8 cellular contexts compared by ENCODE assay signal in genomic region chr11:65892661-65893317, GRCh38. TPM values are rescaled to one million over a fixed set of nuclear protein-coding genes. Genes with fewer than 3 reads are reported as not detected.
DNase-seq lines count a peak whose midpoint lies in the region; ATAC-seq, FAIRE-seq and TF ChIP-seq lines count a peak whose summit lies in the region.

No MANE protein-coding gene starts in this region.

- no peak overlapping the region for H3K4me3 ChIP-seq in A549
- peak overlapping the region; percentile 95 for H3K4me3 ChIP-seq in GM23248
- peak overlapping the region in 1 of 4 donors; percentile 62 for H3K4me3 ChIP-seq in adrenal gland

- TF ChIP-seq EP300 in A549 (IDR thresholded peaks at IDR 0.05), result no peak

- no peaks in the 10 kb centered on the region for H3K9me3 ChIP-seq in A549
- no peaks in the 10 kb centered on the region for H3K9me3 ChIP-seq in GM23248 (ENCODE audit: low read depth)
- H3K9me3 ChIP-seq in adrenal gland (replicated peaks in 1 of 3), result no peaks in the 10 kb centered on the region

- no peak for FAIRE-seq in A549 (lab: Jason Lieb, UNC)
- no peak for FAIRE-seq in GM12892 (lab: Jason Lieb, UNC)

- no peak for TF ChIP-seq POLR2A in A549 (IDR thresholded peaks at IDR 0.05; ENCODE audit: low read length)
- no peak for TF ChIP-seq POLR2A in adrenal gland (IDR thresholded peaks at IDR 0.05)
- no peak; the same call in 1 of the 2 replicates for TF ChIP-seq POLR2A in GM12892 (IDR thresholded peaks at IDR 0.05; ENCODE audit: low read depth, low read length)

- H3K79me2 ChIP-seq in GM23248 (ENCODE audit: insufficient read depth), result peaks cover 68% of the 10 kb centered on the region

- peaks cover 7% of the 10 kb centered on the region for H4K20me1 ChIP-seq in GM23248 (ENCODE audit: insufficient read depth)

- whole genome bisulfite sequencing in A549 (ENCODE audit: missing lambda C conversion rate), result 84% methylated on average over 10 of the region's 10 CpGs
- WGBS in GM23248 (ENCODE audit: low coverage in 1 of 2, low lambda C conversion rate in 2 of 2, missing lambda C conversion rate in 2 of 2), 2 experiments, result 50 to 55% methylated on average over 10 of the region's 10 CpGs
- 75 to 78% (median 78%) methylated on average over 9 to 10 of the region's 10 CpGs for WGBS in adrenal gland, 4 donors

- no peaks in the 10 kb centered on the region for H3K36me3 Mint-ChIP-seq in mesothelial cell of epicardium

- H3K27me3 Mint-ChIP-seq in mesothelial cell of epicardium (ENCODE audit: low read depth), result peaks cover 33% of the 10 kb centered on the region

- no peaks in the 10 kb centered on the region for H3K9me3 Mint-ChIP-seq in mesothelial cell of epicardium

- H3K27ac ChIP-seq in A549 (peak overlapping the region in 1 of 2 experiments; percentile 96; a peak in 2 of 6 replicates), GM23248 (peak overlapping the region; percentile 99), adrenal gland (peak overlapping the region; percentile 26 to 99 (median 96))

- no peaks in the 10 kb centered on the region for H3K9me2 ChIP-seq in GM23248 (ENCODE audit: insufficient read depth)

- ATAC-seq in A549 (no peak), HG02623 (IDR thresholded peaks at IDR 0.05; ENCODE audit: unreplicated experiment) (no peak)

- H2AFZ ChIP-seq in GM23248, result no peak overlapping the region

- TF ChIP-seq RAD21 in A549 (conservative IDR thresholded peaks at IDR 0.05 in 1 of 2, IDR thresholded peaks at IDR 0.05 in 1 of 2), result no peak

- H3K4me2 ChIP-seq in A549 (peak overlapping the region; percentile 97; the same call in 2 of the 3 replicates), GM23248 (ENCODE audit: unreplicated experiment) (peak overlapping the region; percentile 93)

- H3K36me3 ChIP-seq in GM23248 (ENCODE audit: low read depth) (peaks cover 36% of the 10 kb centered on the region; the same call in 1 of the 2 replicates), adrenal gland (replicated peaks in 1 of 2) (no peaks in the 10 kb centered on the region)

- intact Hi-C loops in adrenal gland (cut with DNase I), result no loop called here

- CTCF ChIA-PET in A549 (lab: Yijun Ruan, JAX), result interaction anchor here (0.7 to 20.5 kb wide), 8 partner anchors 8 to 176 kb away, joined by 3 to 618 read pairs (median 9); partner anchors contain the start of genes C11orf68, DRAP1 and FOSL1

- peaks cover 60% of the 10 kb centered on the region for H3K4me1 ChIP-seq in A549
- H3K4me1 ChIP-seq in GM23248 (ENCODE audit: insufficient read depth), result peaks cover 62% of the 10 kb centered on the region
- peaks cover 44 to 49% of the 10 kb centered on the region in 2 donors for H3K4me1 ChIP-seq in adrenal gland (replicated peaks in 1 of 2)

- no peak for TF ChIP-seq CTCF in A549 (IDR thresholded peaks at IDR 0.05)
- no peak for TF ChIP-seq CTCF in adrenal gland (IDR thresholded peaks at IDR 0.05)
- no peak for TF ChIP-seq CTCF in mesothelial cell of epicardium (IDR thresholded peaks at IDR 0.05; ENCODE audit: unreplicated experiment)

- H3K27me3 ChIP-seq in GM23248 (replicated peaks; ENCODE audit: insufficient read depth) (no peaks in the 10 kb centered on the region), adrenal gland (no peaks in the 10 kb centered on the region)

- in situ Hi-C loops in GM23248 (cut with MboI), result no loop called here

- H3K9ac ChIP-seq in GM23248, result peak overlapping the region; percentile 99

- H3K27ac Mint-ChIP-seq in mesothelial cell of epicardium, result no peak overlapping the region

- H3F3A ChIP-seq in GM23248 (ENCODE audit: insufficient read depth), result peaks cover 75% of the 10 kb centered on the region

- DNase-seq in A549 (ENCODE audit: low read depth in 1 of 2, low spot score in 1 of 2) (no peak), GM23248 (no peak), adrenal gland (peak in 1 of 7 donors; percentile 25), mesothelial cell of epicardium (ENCODE audit: low spot score in 2 of 2, unreplicated experiment in 2 of 2) (no peak), GM12892 (ENCODE audit: insufficient read length) (no peak), epidermal melanocyte (ENCODE audit: insufficient read length, low spot score) (no peak), SIG-M5 treated with dmso at 0.1 percent for 504 hours (lab: John Stamatoyannopoulos, UW; ENCODE audit: unreplicated experiment) (no peak)

- POLR2A ChIA-PET in A549 (lab: Yijun Ruan, JAX), result interaction anchor here (3.0 to 3.2 kb wide), 2 partner anchors 9 to 23 kb away, joined by 15 to 38 read pairs; partner anchors contain the start of gene FOSL1

- H3K4me3 Mint-ChIP-seq in mesothelial cell of epicardium, result peak overlapping the region; percentile 62

- peaks cover 32% of the 10 kb centered on the region for H3K4me1 Mint-ChIP-seq in mesothelial cell of epicardium

TF ChIP-seq in A549, 52 proteins besides CTCF, POLR2A, EP300 and RAD21 (continues in another document):
- TF ChIP-seq FOSL2 (IDR thresholded peaks at IDR 0.05), result no peak
- no peak for TF ChIP-seq FOSL2 (CRISPR knock-in tag; IDR thresholded peaks at IDR 0.05)

RNA-seq across cellular contexts. Expression of gene CCDC85B, which starts 2.3 kb away (rescaled TPM):
- polyA plus RNA-seq in A549 (2011; rRNA removed) (5.4 and 7.3 TPM in 2 replicates), A549 (2017; fragmentation: RNase III; extraction: RNeasy Plus Mini Kit Qiagen cat#74134 plus additional on column Dnase treatment) (24.3 to 35.2 TPM (median 27.5 TPM) in 3 replicates), GM23248 (2016; fragmentation: Nextera tagmentation; extraction: Ambion mirVana) (116 and 118 TPM in 2 replicates), adrenal gland (100 to 1,000 TPM in 1 of 3 donors, 10 to 100 TPM in 1, under 1 TPM in 1; 0.16 to 124 (median 57.6) TPM)
- 66.8 and 76.8 TPM in 2 replicates for polyA plus RNA-seq in A549 (2012; cell fraction: cytosol; rRNA removed)
- 45.5 and 55.1 TPM in 2 replicates for polyA plus RNA-seq in A549 (2012; cell fraction: nucleus; rRNA removed)
- polyA minus RNA-seq in A549 (2011; rRNA and poly(A)+ RNA removed), result 1.7 and 2.4 TPM in 2 replicates
- total RNA-seq in GM23248 (2014; rRNA removed; shearing (Covaris generic)), result 95.1 and 143 TPM in 2 replicates
- total RNA-seq in adrenal gland (100 to 1,000 TPM in 2 of 8 donors, 10 to 100 TPM in 6; 30.9 to 162 (median 66.0) TPM), mesothelial cell of epicardium (12.3 to 13.8 TPM (median 12.8 TPM) in 3 replicates)
- polyA plus RNA-seq in GM12892 (2012; ENCODE audit: missing spikeins), result 1.8 TPM

RNA-seq across cellular contexts. Expression of gene FIBP, which starts 4.5 kb away (rescaled TPM):
- 72.2 and 83.0 TPM in 2 replicates for polyA plus RNA-seq in A549 (2011; rRNA removed)
- 119 and 157 TPM in 2 replicates for polyA plus RNA-seq in A549 (2012; cell fraction: cytosol; rRNA removed)
- polyA plus RNA-seq in A549 (2012; cell fraction: nucleus; rRNA removed), result 121 and 152 TPM in 2 replicates
- polyA plus RNA-seq in A549 (2017; fragmentation: RNase III; extraction: RNeasy Plus Mini Kit Qiagen cat#74134 plus additional on column Dnase treatment), result 60.4 to 66.2 TPM (median 65.3 TPM) in 3 replicates
- 81.2 and 91.4 TPM in 2 replicates for polyA minus RNA-seq in A549 (2011; rRNA and poly(A)+ RNA removed)
- total RNA-seq in GM23248 (2014; rRNA removed; shearing (Covaris generic)), result 201 and 220 TPM in 2 replicates
- polyA plus RNA-seq in GM23248 (2016; fragmentation: Nextera tagmentation; extraction: Ambion mirVana), result 200 and 203 TPM in 2 replicates
- total RNA-seq in adrenal gland, result 100 to 1,000 TPM in 2 of 8 donors, 10 to 100 TPM in 6; 57.9 to 183 (median 72.5) TPM
- 10 to 100 TPM; 71.3 to 87.4 (median 72.5) TPM for polyA plus RNA-seq in adrenal gland
- total RNA-seq in mesothelial cell of epicardium, result 62.4 to 63.9 TPM (median 62.9 TPM) in 3 replicates
- 66.8 TPM for polyA plus RNA-seq in GM12892 (2012; ENCODE audit: missing spikeins)

RNA-seq across cellular contexts. Expression of gene FOSL1, which starts 7.4 kb away (rescaled TPM):
- polyA plus RNA-seq in A549 (2011; rRNA removed) (6.7 and 9.6 TPM in 2 replicates), A549 (2017; fragmentation: RNase III; extraction: RNeasy Plus Mini Kit Qiagen cat#74134 plus additional on column Dnase treatment) (24.1 to 55.8 TPM (median 24.1 TPM) in 3 replicates), GM23248 (2016; fragmentation: Nextera tagmentation; extraction: Ambion mirVana) (104 and 105 TPM in 2 replicates), adrenal gland (10 to 100 TPM; 12.0 to 32.4 (median 12.7) TPM)
- 25.5 and 36.0 TPM in 2 replicates for polyA plus RNA-seq in A549 (2012; cell fraction: cytosol; rRNA removed)
- polyA plus RNA-seq in A549 (2012; cell fraction: nucleus; rRNA removed), result 52.3 and 65.0 TPM in 2 replicates
- polyA minus RNA-seq in A549 (2011; rRNA and poly(A)+ RNA removed), result 12.7 and 21.5 TPM in 2 replicates
- total RNA-seq in GM23248 (2014; rRNA removed; shearing (Covaris generic)), result 80.6 and 88.9 TPM in 2 replicates
- total RNA-seq in adrenal gland (10 to 100 TPM in 1 of 8 donors, 1 to 10 TPM in 7; 2.7 to 34.4 (median 4.0) TPM), mesothelial cell of epicardium (2.7 to 4.3 TPM (median 3.1 TPM) in 3 replicates)
- polyA plus RNA-seq in GM12892 (2012; ENCODE audit: missing spikeins), result 1.0 TPM

RNA-seq across cellular contexts. Expression of gene CTSW, which starts 13.2 kb away (rescaled TPM):
- polyA plus RNA-seq in A549 (2011; rRNA removed) (not detected in 2 replicates), A549 (2017; fragmentation: RNase III; extraction: RNeasy Plus Mini Kit Qiagen cat#74134 plus additional on column Dnase treatment) (not detected in 3 replicates), GM23248 (2016; fragmentation: Nextera tagmentation; extraction: Ambion mirVana) (0.23 and 0.51 TPM in 2 replicates), adrenal gland (1 to 10 TPM in 2 of 3 donors, under 1 TPM in 1; 0.88 to 4.8 (median 2.9) TPM)
- polyA plus RNA-seq in A549 (2012; cell fraction: cytosol; rRNA removed), result 0.03 TPM in 2 replicates
- 0.07 TPM in 1 of 2 replicates, not detected in the other for polyA plus RNA-seq in A549 (2012; cell fraction: nucleus; rRNA removed)
- polyA minus RNA-seq in A549 (2011; rRNA and poly(A)+ RNA removed), result not detected in 2 replicates
- 1.1 TPM in 1 of 2 replicates, not detected in the other for total RNA-seq in GM23248 (2014; rRNA removed; shearing (Covaris generic))
- total RNA-seq in adrenal gland (1 to 10 TPM in 3 of 8 donors, under 1 TPM in 3, not detected in 2; 0.28 to 3.4 (median 0.94) TPM), mesothelial cell of epicardium (not detected in 3 replicates)
- 2.0 TPM for polyA plus RNA-seq in GM12892 (2012; ENCODE audit: missing spikeins)

RNA-seq across cellular contexts. Expression of gene EFEMP2, which starts 20.2 kb away (rescaled TPM):
- polyA plus RNA-seq in A549 (2011; rRNA removed) (0.89 and 1.3 TPM in 2 replicates), A549 (2017; fragmentation: RNase III; extraction: RNeasy Plus Mini Kit Qiagen cat#74134 plus additional on column Dnase treatment) (0.98 to 1.5 TPM (median 1.4 TPM) in 3 replicates), GM23248 (2016; fragmentation: Nextera tagmentation; extraction: Ambion mirVana) (520 and 545 TPM in 2 replicates), adrenal gland (100 to 1,000 TPM in 1 of 3 donors, 10 to 100 TPM in 2; 20.3 to 156 (median 92.9) TPM)
- 1.2 and 1.4 TPM in 2 replicates for polyA plus RNA-seq in A549 (2012; cell fraction: cytosol; rRNA removed)
- 16.6 and 16.8 TPM in 2 replicates for polyA plus RNA-seq in A549 (2012; cell fraction: nucleus; rRNA removed)
- polyA minus RNA-seq in A549 (2011; rRNA and poly(A)+ RNA removed), result 1.1 and 1.4 TPM in 2 replicates
- 308 and 328 TPM in 2 replicates for total RNA-seq in GM23248 (2014; rRNA removed; shearing (Covaris generic))
- total RNA-seq in adrenal gland (100 to 1,000 TPM in 2 of 8 donors, 10 to 100 TPM in 6; 34.4 to 111 (median 63.6) TPM), mesothelial cell of epicardium (203 to 216 TPM (median 211 TPM) in 3 replicates)
- polyA plus RNA-seq in GM12892 (2012; ENCODE audit: missing spikeins), result 8.5 TPM
